ENCODE assay signal across 9 cellular contexts in the genomic region with DNA sequence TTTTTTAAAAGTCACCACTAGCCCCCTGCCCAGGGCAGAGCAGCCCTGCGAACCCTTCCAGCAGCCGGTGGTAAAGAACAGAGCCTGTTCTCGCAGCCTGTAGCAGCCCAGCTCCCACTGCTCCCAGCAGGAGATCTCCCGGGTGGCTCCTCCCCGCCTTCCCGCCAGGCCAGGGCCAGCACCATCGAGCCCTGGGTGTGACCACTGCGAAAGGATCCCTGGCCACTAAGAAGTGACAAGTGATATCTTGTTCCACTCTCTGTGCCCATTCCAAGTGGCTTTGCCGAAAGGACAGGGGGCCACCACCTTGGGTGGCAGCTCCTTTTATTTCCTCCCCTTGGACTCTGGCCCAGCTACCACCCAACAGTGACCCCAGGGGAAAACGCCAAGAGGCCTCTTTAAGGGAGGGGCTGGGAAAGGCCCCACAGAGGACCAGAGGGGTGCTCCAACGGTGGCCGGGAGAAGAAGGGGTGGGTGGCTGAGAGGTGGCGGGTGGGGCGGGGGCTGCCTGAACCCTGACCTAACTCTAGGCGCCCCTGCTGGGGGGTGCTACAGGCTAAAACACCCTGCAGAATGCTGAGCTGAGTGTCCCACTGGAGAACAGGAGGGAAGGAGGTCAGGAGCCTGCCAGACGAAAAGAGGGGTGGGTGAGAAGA. TPM values are rescaled to one million over a fixed set of nuclear protein-coding genes. Genes with fewer than 3 reads are reported as not detected.
DNase-seq lines count a peak whose midpoint lies in the region; ATAC-seq and TF ChIP-seq lines count a peak whose summit lies in the region.
"Had no signal": no experiment of that assay in that cellular context is flagged by ENCODE, and none has a peak within 500 bp of the region (broad histone marks: within the 10 kb centered on the region; RNA-seq: fewer than 3 reads in every experiment).

No MANE protein-coding gene starts in this region.

- POLR2A ChIA-PET in GM10248 (lab: Yijun Ruan, JAX), result no interaction called here

- H3K4me1 Mint-ChIP-seq in T-helper 2 cell treated with Interferon-gamma antibody and Interleukin-4, amounts not matched to agents 5 μg/mL and 100 μg/mL, for 36 hours (ENCODE audit: low read depth), result peaks cover 4% of the 10 kb centered on the region

- H3K27ac ChIP-seq in temporal lobe (ENCODE audit: low read depth, low read length), result peak overlapping the region; percentile 71

- no peak overlapping the region for H3K27ac Mint-ChIP-seq in T-helper 2 cell treated with Interferon-gamma antibody and Interleukin-4, amounts not matched to agents 5 μg/mL and 100 μg/mL, for 36 hours

- CTCF ChIA-PET in GM10248 (lab: Yijun Ruan, JAX), result interaction anchor here (1.5 kb wide), 2 partner anchors 27 to 29 kb away, joined by 4 to 6 read pairs; no protein-coding TSS in a partner anchor

- H3K27me3 Mint-ChIP-seq in T-helper 2 cell treated with Interferon-gamma antibody and Interleukin-4, amounts not matched to agents 5 μg/mL and 100 μg/mL, for 36 hours (ENCODE audit: low read depth), result peaks cover 18% of the 10 kb centered on the region

- no peak for ATAC-seq in GM18907 (IDR thresholded peaks at IDR 0.05; ENCODE audit: unreplicated experiment)

- DNase-seq in T-helper 2 cell treated with Interferon-gamma antibody and Interleukin-4, amounts not matched to agents 5 μg/mL and 100 μg/mL, for 36 hours (ENCODE audit: low spot score), result no peak
- DNase-seq in T-helper 2 cell, result no peak
- DNase-seq in astrocyte of the hippocampus (ENCODE audit: low read depth, low spot score), result peak; percentile 72
- peak; percentile 51 for DNase-seq in kidney tubule cell (ENCODE audit: low spot score)
- DNase-seq in GM10248 (ENCODE audit: extremely low spot score), result no peak
- DNase-seq in NCI-H446 (lab: John Stamatoyannopoulos, UW), result no peak
- DNase-seq: DND-41 had no signal

- peak overlapping the region; percentile 72 for H3K4me3 Mint-ChIP-seq in T-helper 2 cell treated with Interferon-gamma antibody and Interleukin-4, amounts not matched to agents 5 μg/mL and 100 μg/mL, for 36 hours

- TF ChIP-seq CTCF in GM10248 (IDR thresholded peaks at IDR 0.05; ENCODE audit: control extremely low read depth, extremely low read depth, low read depth, missing control alignments), result no peak

- no peaks in the 10 kb centered on the region for H3K9me3 Mint-ChIP-seq in T-helper 2 cell treated with Interferon-gamma antibody and Interleukin-4, amounts not matched to agents 5 μg/mL and 100 μg/mL, for 36 hours

- H3K36me3 Mint-ChIP-seq in T-helper 2 cell treated with Interferon-gamma antibody and Interleukin-4, amounts not matched to agents 5 μg/mL and 100 μg/mL, for 36 hours (ENCODE audit: low read depth), result no peaks in the 10 kb centered on the region

RNA-seq across cellular contexts. Expression of a gene that starts 1.6 kb away (rescaled TPM):
- 3.9 TPM for total RNA-seq in temporal lobe

RNA-seq across cellular contexts. Expression of a gene that starts 25.2 kb away (rescaled TPM):
- 16.5 TPM for total RNA-seq in temporal lobe

Comparison
In these comparisons a context has a peak if more than half of its experiments do, and no peak if none do; other contexts are left out.
1. DNase-seq: peak in astrocyte of the hippocampus (single experiment) and kidney tubule cell (single experiment); none in T-helper 2 cell treated with Interferon-gamma antibody and Interleukin-4, amounts not matched to agents 5 μg/mL and 100 μg/mL, for 36 hours (single experiment), T-helper 2 cell (0 of 5), GM10248 (single experiment) and NCI-H446 (0 of 2).